Comparison of ENCODE assay signal across 1 cellular context in genomic region chr20:51541189-51542032, GRCh38.
TF ChIP-seq lines count a peak whose summit lies in the region.

No MANE protein-coding gene starts in this region.

TF ChIP-seq in K562, 482 proteins besides CTCF, POLR2A, EP300 and RAD21 (continued from another document and continues in another):
- no peak for TF ChIP-seq STAT5B (CRISPR knock-in tag; IDR thresholded peaks at IDR 0.05)
- TF ChIP-seq KLF16 (IDR thresholded peaks at IDR 0.05): no peak
- no peak for TF ChIP-seq KAT2B (IDR thresholded peaks at IDR 0.05; ENCODE audit: low read depth, low read length)
- peak; percentile 70 for TF ChIP-seq LEF1 (IDR thresholded peaks at IDR 0.05)
- TF ChIP-seq ZNF3 (CRISPR knock-in tag; IDR thresholded peaks at IDR 0.05): no peak
- TF ChIP-seq FOXK2 (conservative IDR thresholded peaks at IDR 0.05 in 1 of 2, IDR thresholded peaks at IDR 0.05 in 1 of 2; ENCODE audit: low read depth in 2 of 2): peak; percentile 60 to 71; a peak in 3 of 4 replicates
- TF ChIP-seq IFI16 (CRISPR knock-in tag; IDR thresholded peaks at IDR 0.05): no peak
- TF ChIP-seq PHF8 (IDR thresholded peaks at IDR 0.05; ENCODE audit: borderline replicate concordance, low read length): 0 out of 2 replicates have a peak, but pooled peaks have one; percentile 1
- TF ChIP-seq ID3 (CRISPR knock-in tag; IDR thresholded peaks at IDR 0.05): no peak
- no peak for TF ChIP-seq ID3 (tag; IDR thresholded peaks at IDR 0.05)
- no peak for TF ChIP-seq PCBP2 (IDR thresholded peaks at IDR 0.05; ENCODE audit: low read depth, low read length, poor library complexity, severe bottlenecking)
- no peak for TF ChIP-seq PYGO2 (tag; IDR thresholded peaks at IDR 0.05)
- TF ChIP-seq SFPQ (IDR thresholded peaks at IDR 0.05; ENCODE audit: low read depth, low read length): no peak
- TF ChIP-seq CGGBP1 (CRISPR knock-in tag; IDR thresholded peaks at IDR 0.05): no peak
- TF ChIP-seq CHD1 (IDR thresholded peaks at IDR 0.05; ENCODE audit: low read length): no peak
- TF ChIP-seq KDM5B (IDR thresholded peaks at IDR 0.05; ENCODE audit: insufficient replicate concordance, low read depth, low read length): no peak
- no peak for TF ChIP-seq GATA2 (CRISPR knock-in tag; IDR thresholded peaks at IDR 0.05)
- peak; percentile 43; the same call in 1 of the 2 replicates for TF ChIP-seq POLR2AphosphoS5 (IDR thresholded peaks at IDR 0.05; ENCODE audit: control insufficient read depth, insufficient read depth, low read depth, low read length)
- TF ChIP-seq PRDM10 (IDR thresholded peaks at IDR 0.05; ENCODE audit: partially characterized antibody): no peak
- TF ChIP-seq RBM15 (IDR thresholded peaks at IDR 0.05; ENCODE audit: insufficient read depth, low read length): no peak
- TF ChIP-seq GABPB2 (CRISPR knock-in tag; conservative IDR thresholded peaks at IDR 0.05): no peak
- TF ChIP-seq SMARCA5 (IDR thresholded peaks at IDR 0.05): no peak
- TF ChIP-seq GTF2B (IDR thresholded peaks at IDR 0.05; ENCODE audit: extremely low read depth, insufficient read length): no peak
- no peak for TF ChIP-seq ZKSCAN3 (CRISPR knock-in tag; IDR thresholded peaks at IDR 0.05)
- TF ChIP-seq ETV5 (CRISPR knock-in tag; IDR thresholded peaks at IDR 0.05; ENCODE audit: low read depth): no peak
- TF ChIP-seq PHF21A (IDR thresholded peaks at IDR 0.05; ENCODE audit: borderline replicate concordance, low read depth): peak; percentile 53; the same call in 1 of the 2 replicates
- no peak for TF ChIP-seq CHAMP1 (IDR thresholded peaks at IDR 0.05)
- TF ChIP-seq KDM4B (IDR thresholded peaks at IDR 0.05; ENCODE audit: borderline replicate concordance in 2 of 2, low read depth in 1 of 2): no peak
- no peak for TF ChIP-seq TGIF2 (CRISPR knock-in tag; IDR thresholded peaks at IDR 0.05)
- no peak for TF ChIP-seq ZNF253 (CRISPR knock-in tag; conservative IDR thresholded peaks at IDR 0.05)
- no peak for TF ChIP-seq SMARCB1 (IDR thresholded peaks at IDR 0.05; ENCODE audit: insufficient read length, low read depth)
- TF ChIP-seq CEBPG (CRISPR knock-in tag; IDR thresholded peaks at IDR 0.05): no peak
- TF ChIP-seq CEBPG (tag; conservative IDR thresholded peaks at IDR 0.05 in 1 of 2, IDR thresholded peaks at IDR 0.05 in 1 of 2): no peak
- no peak for TF ChIP-seq ZNF76 (CRISPR knock-in tag; IDR thresholded peaks at IDR 0.05; ENCODE audit: borderline replicate concordance)
- TF ChIP-seq KLF6 (CRISPR knock-in tag; IDR thresholded peaks at IDR 0.05; ENCODE audit: borderline replicate concordance): no peak
- TF ChIP-seq E2F8 (IDR thresholded peaks at IDR 0.05; ENCODE audit: low read depth, partially characterized antibody): no peak
- no peak for TF ChIP-seq CBFB (CRISPR knock-in tag; IDR thresholded peaks at IDR 0.05)
- TF ChIP-seq E2F5 (CRISPR knock-in tag; IDR thresholded peaks at IDR 0.05): no peak
- TF ChIP-seq HNRNPL (IDR thresholded peaks at IDR 0.05; ENCODE audit: low read depth, low read length): no peak
- TF ChIP-seq ZSCAN32 (CRISPR knock-in tag; IDR thresholded peaks at IDR 0.05): no peak
- no peak for TF ChIP-seq TARDBP (IDR thresholded peaks at IDR 0.05)
- TF ChIP-seq HDAC3 (IDR thresholded peaks at IDR 0.05; ENCODE audit: borderline replicate concordance, partially characterized antibody): no peak
- TF ChIP-seq SMARCC2 (IDR thresholded peaks at IDR 0.05; ENCODE audit: low read depth): no peak
- TF ChIP-seq ZNF143 (CRISPR knock-in tag; IDR thresholded peaks at IDR 0.05): no peak
- TF ChIP-seq HINFP (tag; conservative IDR thresholded peaks at IDR 0.05; ENCODE audit: low read depth): no peak
- TF ChIP-seq REST (CRISPR knock-in tag; IDR thresholded peaks at IDR 0.05; ENCODE audit: low read depth): no peak
- TF ChIP-seq HDAC8 (tag; IDR thresholded peaks at IDR 0.05): no peak
- TF ChIP-seq ERF (CRISPR knock-in tag; IDR thresholded peaks at IDR 0.05): no peak
